30 cellular contexts compared by ENCODE assay signal in the genomic region with DNA sequence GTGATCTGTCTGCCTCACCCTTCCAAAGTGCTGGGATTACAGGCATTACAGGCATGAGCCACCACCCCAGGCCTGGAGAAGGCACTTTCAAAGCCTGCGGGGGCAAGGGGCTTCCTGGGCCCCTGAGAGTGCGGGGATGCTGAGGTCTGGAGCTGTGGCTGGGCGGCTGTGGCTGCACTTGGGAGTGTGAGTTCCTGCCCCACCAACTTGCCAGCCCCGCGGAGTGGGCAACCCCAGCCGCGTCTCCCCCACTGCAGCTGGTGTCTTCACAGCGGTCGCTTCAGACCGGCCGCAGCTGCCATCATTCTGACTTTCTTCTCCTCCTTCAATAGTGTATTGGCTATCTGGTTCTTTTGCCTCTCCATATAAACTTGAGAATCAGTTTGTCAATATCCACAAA. TPM values are rescaled to one million over a fixed set of nuclear protein-coding genes. Genes with fewer than 3 reads are reported as not detected.
"Had no signal": no experiment of that assay in that cellular context is flagged by ENCODE, and none has a peak within 500 bp of the region (broad histone marks: within the 10 kb centered on the region; RNA-seq: fewer than 3 reads in every experiment).

No MANE protein-coding gene starts in this region.

- H3K4me3 ChIP-seq: adrenal gland, ascending aorta, body of pancreas, breast epithelium, cardiac muscle cell had no signal

- H3K4me1 ChIP-seq: adrenal gland, ascending aorta, body of pancreas, breast epithelium had no signal

- H3K36me3 ChIP-seq: adrenal gland, ascending aorta, brain microvascular endothelial cell, breast epithelium, cardiac muscle cell had no signal

- DNase-seq: activated effector memory CD4-positive, alpha-beta T cell treated with anti-CD3 and anti-CD28 coated beads, Interleukin-2, amount 50 U/mL, for 16 hours; activated effector memory CD4-positive, alpha-beta T cell treated with Interleukin-2 at 50 U/mL for 16 hours; activated gamma-delta T cell; activated gamma-delta T cell treated with Interleukin-2 at 50 U/mL for 16 hours; activated naive CD4-positive, alpha-beta T cell; activated naive CD4-positive, alpha-beta T cell treated with anti-CD3 and anti-CD28 coated beads for 36 hours; activated naive CD4-positive, alpha-beta T cell treated with anti-CD3 and anti-CD28 coated beads, Interleukin-2, amount 10 ng/mL, durations not matched to agents 7 days and 5 days; activated naive CD4-positive, alpha-beta T cell treated with anti-CD3 and anti-CD28 coated beads, Interleukin-2, amount 50 U/mL, for 16 hours; activated naive CD4-positive, alpha-beta T cell treated with Interleukin-2 at 50 U/mL for 16 hours; activated naive CD8-positive, alpha-beta T cell treated with anti-CD3 and anti-CD28 coated beads for 36 hours; activated naive CD8-positive, alpha-beta T cell treated with anti-CD3 and anti-CD28 coated beads, Interleukin-2, amount 10 ng/mL, durations not matched to agents 7 days and 5 days; activated naive CD8-positive, alpha-beta T cell treated with anti-CD3 and anti-CD28 coated beads, Interleukin-2, amount 50 U/mL, for 24 hours; activated T-cell treated with anti-CD3 and anti-CD28 coated beads, Interleukin-2, amount 50 U/mL, for 1 hour; activated T-cell treated with anti-CD3 and anti-CD28 coated beads, Interleukin-2, amount 50 U/mL, for 24 hours; activated T-cell treated with anti-CD3 and anti-CD28 coated beads, Interleukin-2, amount 50 U/mL, for 4 hours; activated T-cell treated with anti-CD3 and anti-CD28 coated beads, Interleukin-2, amount 50 U/mL, for 48 hours; activated T-cell treated with anti-CD3 and anti-CD28 coated beads, Interleukin-2, amount 50 U/mL, for 72 hours; adrenal gland; amniotic stem cell; amygdala; anterior cingulate cortex; aorta; body of pancreas; brain microvascular endothelial cell; caudate nucleus; central memory CD4-positive, alpha-beta T cell; cerebellar nuclear complex had no signal

- H3K27me3 ChIP-seq: adrenal gland, ascending aorta, body of pancreas had no signal

- H3K27ac ChIP-seq: adrenal gland, ascending aorta, body of pancreas, brain microvascular endothelial cell, breast epithelium, cardiac muscle cell had no signal

- H3K9me3 ChIP-seq: adrenal gland, body of pancreas had no signal

RNA-seq across cellular contexts. Expression of gene MOGAT2, which starts 38.1 kb away (rescaled TPM):
- polyA plus RNA-seq: cardiac muscle cell had no signal
